ENCODE assay signal across 33 cellular contexts in genomic region chrX:143171703-143172102, GRCh38.
DNase-seq lines count a peak whose midpoint lies in the region; ATAC-seq, FAIRE-seq and TF ChIP-seq lines count a peak whose summit lies in the region.
"Had no signal": no experiment of that assay in that cellular context is flagged by ENCODE, and none has a peak within 500 bp of the region (broad histone marks: within the 10 kb centered on the region; RNA-seq: fewer than 3 reads in every experiment).

No MANE protein-coding gene starts in this region.

- peaks cover 5% of the 10 kb centered on the region for H3K9me3 Mint-ChIP-seq in activated T-cell treated with anti-CD3 and anti-CD28 coated beads, Interleukin-2, amount 50 U/mL, for 4 hours

- H3K4me1 ChIP-seq in HEK293 (ENCODE audit: control insufficient read depth, insufficient read depth, low read length), result no peaks in the 10 kb centered on the region
- no peaks in the 10 kb centered on the region for H3K4me1 ChIP-seq in pancreas
- H3K4me1 ChIP-seq: A549; BE2C; BLaER1; BLaER1 treated with 17β-estradiol and CSF1 and Interleukin-3, amounts not matched to agents 10 nM and 100 nM; Caco-2 had no signal

- CTCF ChIA-PET in HEK293 (lab: Yijun Ruan, JAX), result no interaction called here

- peaks cover 0 to 13% (median 0%) of the 10 kb centered on the region in 4 donors for H3K27me3 ChIP-seq in pancreas
- H3K27me3 ChIP-seq: BE2C had no signal

- H3K4me3 Mint-ChIP-seq in activated T-cell treated with anti-CD3 and anti-CD28 coated beads, Interleukin-2, amount 50 U/mL, for 4 hours, result no peak overlapping the region
- H3K4me3 Mint-ChIP-seq: B cell; CD14-positive monocyte; CD4-positive, alpha-beta memory T cell; CD4-positive, alpha-beta T cell; CD4-positive, CD25-positive, alpha-beta regulatory T cell; CD8-positive, alpha-beta memory T cell; CD8-positive, alpha-beta T cell had no signal

- H3K27ac ChIP-seq in HEK293 (ENCODE audit: extremely low read depth, low read depth, low read length) (no peak overlapping the region), pancreas (no peak overlapping the region)
- H3K27ac ChIP-seq: 22Rv1; A549; BLaER1; BLaER1 treated with 17β-estradiol and CSF1 and Interleukin-3, amounts not matched to agents 10 nM and 100 nM; C4-2B had no signal

- no peaks in the 10 kb centered on the region for H3K9me3 ChIP-seq in HEK293 (ENCODE audit: control insufficient read depth, insufficient read depth, low read depth, low read length)
- no peaks in the 10 kb centered on the region for H3K9me3 ChIP-seq in pancreas
- H3K9me3 ChIP-seq: A549, BE2C, BLaER1, Caco-2 had no signal

- intact Hi-C loops in pancreas (cut with DNase I), result no loop called here

- POLR2A ChIA-PET in HEK293 (lab: Yijun Ruan, JAX), result no interaction called here

- no peaks in the 10 kb centered on the region for H3K36me3 ChIP-seq in HEK293 (ENCODE audit: control insufficient read depth in 2 of 2, insufficient read depth in 1 of 2, low read length in 2 of 2)
- H3K36me3 ChIP-seq in pancreas, result no peaks in the 10 kb centered on the region
- H3K36me3 ChIP-seq: BE2C; BLaER1; BLaER1 treated with 17β-estradiol and CSF1 and Interleukin-3, amounts not matched to agents 10 nM and 100 nM had no signal

- FAIRE-seq in pancreas (lab: Jason Lieb, UNC), result peak; percentile 17
- FAIRE-seq: A204.1, A549, D721Med had no signal

- H3K27me3 Mint-ChIP-seq in activated T-cell treated with anti-CD3 and anti-CD28 coated beads, Interleukin-2, amount 50 U/mL, for 4 hours (ENCODE audit: low read depth), result no peaks in the 10 kb centered on the region
- H3K27me3 Mint-ChIP-seq: B cell; CD4-positive, alpha-beta memory T cell; CD4-positive, alpha-beta T cell; CD4-positive, CD25-positive, alpha-beta regulatory T cell had no signal

- ATAC-seq in pancreas, result no peak
- no peak for ATAC-seq in GM18502 (IDR thresholded peaks at IDR 0.05; ENCODE audit: poor library complexity, unreplicated experiment)
- ATAC-seq in activated T-cell treated with anti-CD3 and anti-CD28 coated beads, Interleukin-2, amount 50 U/mL, for 4 hours, result no peak
- ATAC-seq: A549; CD8-positive, alpha-beta T cell had no signal

- TF ChIP-seq CTCF in HEK293 (tag by site-specific recombination; IDR thresholded peaks at IDR 0.05) (no peak), pancreas (IDR thresholded peaks at IDR 0.05) (no peak)

- no peaks in the 10 kb centered on the region for H3K4me1 Mint-ChIP-seq in activated T-cell treated with anti-CD3 and anti-CD28 coated beads, Interleukin-2, amount 50 U/mL, for 4 hours (ENCODE audit: low read depth)
- H3K4me1 Mint-ChIP-seq: B cell; CD14-positive monocyte; CD4-positive, alpha-beta memory T cell; CD4-positive, CD25-positive, alpha-beta regulatory T cell; CD8-positive, alpha-beta memory T cell had no signal

- WGBS in pancreas, 2 donors, result 71 to 91% methylated on average over 3 of the region's 3 CpGs

- no peaks in the 10 kb centered on the region for H3K36me3 Mint-ChIP-seq in activated T-cell treated with anti-CD3 and anti-CD28 coated beads, Interleukin-2, amount 50 U/mL, for 4 hours (ENCODE audit: insufficient read depth)
- H3K36me3 Mint-ChIP-seq: CD14-positive monocyte; CD4-positive, alpha-beta memory T cell; CD4-positive, CD25-positive, alpha-beta regulatory T cell; CD8-positive, alpha-beta memory T cell; CD8-positive, alpha-beta T cell had no signal

- no peak overlapping the region for H3K4me3 ChIP-seq in HEK293 (ENCODE audit: low read depth, low read length)
- H3K4me3 ChIP-seq in pancreas, result no peak overlapping the region
- H3K4me3 ChIP-seq: A549; BLaER1; BLaER1 treated with 17β-estradiol and CSF1 and Interleukin-3, amounts not matched to agents 10 nM and 100 nM had no signal

- no peak for DNase-seq in pancreas
- DNase-seq in activated T-cell treated with anti-CD3 and anti-CD28 coated beads, Interleukin-2, amount 50 U/mL, for 4 hours, result no peak
- DNase-seq: 8988T; ACHN; AML-193; BE2C; C1 segment of cervical spinal cord; Caco-2; Calu3; CD4-positive, alpha-beta memory T cell; CD4-positive, alpha-beta T cell; CD4-positive, CD25-positive, alpha-beta regulatory T cell; CD8-positive, alpha-beta memory T cell; CD8-positive, alpha-beta T cell; COR-L47; DMS 273 treated with DMSO at 0.1 percent for 48 hours; DMS153; DMS53; DMS79; DMS79 treated with DMSO at 0.1 percent for 48 hours; DND-41; EL had no signal

TF ChIP-seq in HEK293, 187 proteins besides CTCF, POLR2A, EP300 and RAD21:
- TF ChIP-seq ZNF354C (tag by site-specific recombination; IDR thresholded peaks at IDR 0.05; ENCODE audit: borderline replicate concordance, low read depth) (no peak), ZNF488 (tag by site-specific recombination; IDR thresholded peaks at IDR 0.05) (no peak), MEIS1 (CRISPR knock-in tag; IDR thresholded peaks at IDR 0.05; ENCODE audit: borderline replicate concordance) (no peak), ZNF558 (tag by site-specific recombination; IDR thresholded peaks at IDR 0.05) (peak; percentile 92)
